Comparison of ENCODE assay signal across 8 cellular contexts in the genomic region with DNA sequence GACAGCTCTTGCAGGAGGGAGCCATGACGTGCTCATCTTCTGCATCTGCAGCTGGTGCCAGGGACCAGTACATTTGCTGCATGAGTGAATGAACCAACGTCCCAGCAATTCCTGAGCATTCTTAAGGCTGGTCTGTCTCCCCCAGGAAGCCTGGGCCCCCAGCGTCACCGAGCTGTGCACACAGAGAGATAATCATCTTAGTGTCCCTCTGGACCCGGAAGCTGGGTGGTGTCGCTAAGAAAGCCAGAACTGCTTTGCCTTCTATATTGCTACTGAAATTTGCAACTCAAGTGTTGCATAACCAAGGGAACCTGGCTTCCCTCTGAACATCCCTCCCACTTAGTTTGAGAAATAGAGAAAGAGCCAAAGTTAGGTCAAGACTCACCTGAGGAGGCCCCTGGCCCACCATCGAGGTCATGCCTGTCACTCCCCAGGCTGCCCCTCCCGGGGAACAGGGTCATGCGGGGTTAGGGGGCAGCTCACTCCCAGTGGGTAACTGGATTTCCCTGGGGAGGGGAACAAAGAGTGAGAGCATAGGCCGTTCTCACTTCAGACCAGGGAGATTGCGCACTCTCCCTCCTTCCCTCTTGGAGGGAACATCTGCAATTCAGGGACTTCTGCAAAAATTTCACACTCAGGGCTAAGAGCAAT.
DNase-seq lines count a peak whose midpoint lies in the region; ATAC-seq and TF ChIP-seq lines count a peak whose summit lies in the region.

No MANE protein-coding gene starts in this region.

- no peaks in the 10 kb centered on the region for H3K27me3 ChIP-seq in ascending aorta
- no peaks in the 10 kb centered on the region for H3K27me3 ChIP-seq in mesendoderm (ENCODE audit: insufficient read depth, low read length, poor library complexity)
- H3K27me3 ChIP-seq in PC-9 (ENCODE audit: insufficient read depth, low read depth) = no peaks in the 10 kb centered on the region

- H3K4me3 ChIP-seq in ascending aorta = peak overlapping the region in 1 of 2 donors; percentile 31
- no peak overlapping the region for H3K4me3 ChIP-seq in mesendoderm (ENCODE audit: low read length)
- no peak overlapping the region for H3K4me3 ChIP-seq in PC-9

- H3K4me1 Mint-ChIP-seq in activated naive CD4-positive, alpha-beta T cell treated with anti-CD3 and anti-CD28 coated beads for 36 hours (ENCODE audit: low read depth) = peaks cover 24% of the 10 kb centered on the region

- TF ChIP-seq CTCF in ascending aorta (IDR thresholded peaks at IDR 0.05) (no peak), PC-9 (conservative IDR thresholded peaks at IDR 0.05) (no peak)

- H4K20me1 ChIP-seq in PC-9 (ENCODE audit: insufficient read depth) = no peaks in the 10 kb centered on the region

- no peak overlapping the region for H3K4ac ChIP-seq in mesendoderm (ENCODE audit: low read depth, low read length)

- H2AK5ac ChIP-seq in mesendoderm (ENCODE audit: low read length) = no peak overlapping the region

- ATAC-seq in HG03439 (IDR thresholded peaks at IDR 0.05; ENCODE audit: unreplicated experiment) = peak; percentile 26

- no TSS peak for BruUV-seq in PC-9 (replicated peaks; lab: Mats Ljungman, UMichigan)

- no peak overlapping the region for H2AFZ ChIP-seq in PC-9

- H3K23ac ChIP-seq in mesendoderm (ENCODE audit: low read length) = no peak overlapping the region

- no peak overlapping the region for H4K5ac ChIP-seq in mesendoderm (ENCODE audit: low read length)

- H3K9me3 ChIP-seq in ascending aorta = peaks cover 11 to 23% of the 10 kb centered on the region in 2 donors
- peaks cover 6% of the 10 kb centered on the region for H3K9me3 ChIP-seq in PC-9 (ENCODE audit: insufficient read depth, low read depth)

- peaks cover 3% of the 10 kb centered on the region for H3K36me3 Mint-ChIP-seq in activated naive CD4-positive, alpha-beta T cell treated with anti-CD3 and anti-CD28 coated beads for 36 hours (ENCODE audit: low read depth)

- no peaks in the 10 kb centered on the region for H3K27me3 Mint-ChIP-seq in activated naive CD4-positive, alpha-beta T cell treated with anti-CD3 and anti-CD28 coated beads for 36 hours (ENCODE audit: low read depth)

- peak overlapping the region; percentile 56 for H3K9ac ChIP-seq in mesendoderm (ENCODE audit: low read length)

- H3K9me3 Mint-ChIP-seq in activated naive CD4-positive, alpha-beta T cell treated with anti-CD3 and anti-CD28 coated beads for 36 hours = peaks cover 16% of the 10 kb centered on the region

- peak overlapping the region; percentile 80 for H3K56ac ChIP-seq in mesendoderm (ENCODE audit: low read length)

- peak overlapping the region; percentile 69 for H2BK5ac ChIP-seq in mesendoderm (ENCODE audit: low read length)

- peak overlapping the region; percentile 76 for H2BK120ac ChIP-seq in mesendoderm (ENCODE audit: low read depth, low read length)

- H3F3A ChIP-seq in PC-9 (ENCODE audit: insufficient read depth, low read depth) = no peaks in the 10 kb centered on the region

- no peaks in the 10 kb centered on the region for H3K9me2 ChIP-seq in PC-9 (ENCODE audit: insufficient read depth)

- H3K79me2 ChIP-seq in mesendoderm (ENCODE audit: control insufficient read depth, insufficient read depth, low read length) = no peaks in the 10 kb centered on the region
- H3K79me2 ChIP-seq in PC-9 (ENCODE audit: low read depth) = no peaks in the 10 kb centered on the region

- CTCF ChIA-PET in activated naive CD4-positive, alpha-beta T cell treated with anti-CD3 and anti-CD28 coated beads for 36 hours (lab: Charles Lee) = no interaction called here
- CTCF ChIA-PET in PC-9 (lab: Charles Lee) = interaction anchor here (0.6 kb wide), 1 partner anchor 50 kb away, joined by 3 read pairs; no protein-coding TSS in a partner anchor

- no peak overlapping the region for H2BK15ac ChIP-seq in mesendoderm (replicated peaks; ENCODE audit: low read depth)

- H3K27ac Mint-ChIP-seq in activated naive CD4-positive, alpha-beta T cell treated with anti-CD3 and anti-CD28 coated beads for 36 hours = peak overlapping the region; percentile 83

- H3K36me3 ChIP-seq in ascending aorta (no peaks in the 10 kb centered on the region), mesendoderm (ENCODE audit: control insufficient read depth, insufficient read depth, low read length) (no peaks in the 10 kb centered on the region), PC-9 (ENCODE audit: low read depth) (no peaks in the 10 kb centered on the region)

- no CpG with 5 or more reads among the region's 11 CpGs for WGBS in mesendoderm (ENCODE audit: extremely low coverage, insufficient coverage, low lambda C conversion rate)

- no peaks in the 10 kb centered on the region for H3K79me1 ChIP-seq in mesendoderm (ENCODE audit: low read length)

- no peak overlapping the region for H3K4me3 Mint-ChIP-seq in activated naive CD4-positive, alpha-beta T cell treated with anti-CD3 and anti-CD28 coated beads for 36 hours

- peak overlapping the region; percentile 71 to 78 for H3K27ac ChIP-seq in ascending aorta
- peak overlapping the region; percentile 96 for H3K27ac ChIP-seq in mesendoderm (ENCODE audit: low read depth, low read length)
- no peak overlapping the region for H3K27ac ChIP-seq in PC-9

- DNase-seq in activated naive CD4-positive, alpha-beta T cell treated with anti-CD3 and anti-CD28 coated beads for 36 hours = no peak
- DNase-seq in activated naive CD4-positive, alpha-beta T cell treated with anti-CD3 and anti-CD28 coated beads, Interleukin-2, amount 50 U/mL, for 16 hours = no peak
- DNase-seq in ascending aorta (ENCODE audit: low spot score in 2 of 2) (no peak), mesendoderm (peak; percentile 70), NCI-H2196 (lab: John Stamatoyannopoulos, UW; ENCODE audit: unreplicated experiment) (no peak), PC-9 (no peak)
- DNase-seq in stimulated activated naive CD4-positive, alpha-beta T cell treated with Interleukin-2 at 50 U/mL for 16 hours (lab: John Stamatoyannopoulos, UW) = no peak

- H4K8ac ChIP-seq in mesendoderm (ENCODE audit: low read depth, low read length) = no peak overlapping the region

- intact Hi-C loops in activated naive CD4-positive, alpha-beta T cell treated with anti-CD3 and anti-CD28 coated beads for 36 hours (cut with micrococcal nuclease) = loop anchor here (1.0 to 10.0 kb wide), 11 partner anchors 34 to 1006 kb away; partner anchors contain the start of genes ARHGAP12 and ZNF438
- intact Hi-C loops in ascending aorta (cut with DNase I) (no loop called here), PC-9 (cut with micrococcal nuclease; ENCODE audit: unreplicated experiment) (no loop called here)

- POLR2A ChIA-PET in PC-9 (lab: Charles Lee; ENCODE audit: unreplicated experiment) = no interaction called here

- H3K4me2 ChIP-seq in mesendoderm (ENCODE audit: low read length) (no peak overlapping the region), PC-9 (no peak overlapping the region)

- peak overlapping the region; percentile 89 for H3K18ac ChIP-seq in mesendoderm (ENCODE audit: low read length)

- H3K4me1 ChIP-seq in ascending aorta (peaks cover 11 to 19% of the 10 kb centered on the region in 2 donors), mesendoderm (ENCODE audit: control insufficient read depth, low read depth, low read length) (peaks cover 15% of the 10 kb centered on the region), PC-9 (replicated peaks; ENCODE audit: insufficient read depth) (no peaks in the 10 kb centered on the region)
